In the genomic region with DNA sequence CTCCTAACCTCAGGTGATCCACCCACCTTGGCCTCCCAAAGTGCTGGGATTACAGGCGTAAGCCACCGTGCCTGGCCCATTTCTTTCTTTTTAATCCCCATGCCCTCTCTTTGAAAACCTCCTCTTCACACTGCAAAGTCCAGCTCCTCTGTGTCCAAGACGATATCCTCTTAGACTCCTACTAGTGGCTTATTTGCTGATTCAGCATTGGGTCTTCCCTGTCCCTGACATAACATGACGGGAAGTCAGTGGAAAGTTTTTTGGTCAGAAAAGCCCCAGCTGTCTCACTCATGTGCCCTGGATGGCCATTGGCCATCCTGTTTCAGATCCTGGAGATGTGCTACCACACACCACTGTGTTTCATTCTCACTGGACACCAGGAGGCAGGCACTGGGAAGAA, we compare ENCODE assay signal across 18 cellular contexts.
DNase-seq lines count a peak whose midpoint lies in the region; ATAC-seq, FAIRE-seq and TF ChIP-seq lines count a peak whose summit lies in the region.
"Had no signal": no experiment of that assay in that cellular context is flagged by ENCODE, and none has a peak within 500 bp of the region (broad histone marks: within the 10 kb centered on the region; RNA-seq: fewer than 3 reads in every experiment).

No MANE protein-coding gene starts in this region.

- H2AK5ac ChIP-seq in neuronal stem cell (ENCODE audit: low read depth, low read length), result peak overlapping the region; percentile 3

- no peak for FAIRE-seq in astrocyte (lab: Jason Lieb, UNC)
- FAIRE-seq in HepG2 (lab: Jason Lieb, UNC), result no peak
- FAIRE-seq in urothelium cell line (lab: Jason Lieb, UNC), result no peak
- FAIRE-seq: D721Med had no signal

- H3K9me3 Mint-ChIP-seq in HFFc6 (no peaks in the 10 kb centered on the region; the same call in 1 of the 2 replicates), astrocyte (ENCODE audit: unreplicated experiment) (peaks cover 3% of the 10 kb centered on the region)

- no peak overlapping the region for H2BK15ac ChIP-seq in neuronal stem cell (ENCODE audit: low read length)

- H3K4me1 Mint-ChIP-seq in HFFc6 (ENCODE audit: low read depth) (peaks cover 83% of the 10 kb centered on the region), astrocyte (ENCODE audit: low read depth, unreplicated experiment) (peaks cover 50% of the 10 kb centered on the region)

- H4K8ac ChIP-seq in neuronal stem cell (ENCODE audit: low read depth, low read length), result no peak overlapping the region

- H2BK120ac ChIP-seq in neuronal stem cell (ENCODE audit: low read depth, low read length), result peak overlapping the region; percentile 40

- no peak for TF ChIP-seq RAD21 in HepG2 (CRISPR knock-in tag; IDR thresholded peaks at IDR 0.05)

- intact Hi-C loops in HepG2 (cut with micrococcal nuclease; ENCODE audit: unreplicated experiment), result no loop called here

- WGBS in HepG2 (ENCODE audit: low lambda C conversion rate), result 66% methylated on average over 4 of the region's 4 CpGs
- WGBS in neuronal stem cell (ENCODE audit: extremely low coverage in 2 of 2, insufficient read length in 2 of 2, insufficient replicate concordance in 1 of 2), 2 donors, result no CpG with 5 or more reads among the region's 4 CpGs

- H3K9ac ChIP-seq in astrocyte (ENCODE audit: low read length), result no peak overlapping the region
- no peak overlapping the region for H3K9ac ChIP-seq in HepG2 (ENCODE audit: insufficient read depth, low read depth, low read length)
- no peak overlapping the region for H3K9ac ChIP-seq in neuronal stem cell (ENCODE audit: low read depth, low read length, poor library complexity)

- H3K9me3 ChIP-seq in astrocyte (ENCODE audit: insufficient read depth, low read depth, low read length) (no peaks in the 10 kb centered on the region), HepG2 (ENCODE audit: low read length) (no peaks in the 10 kb centered on the region), neuronal stem cell (replicated peaks in 1 of 2; ENCODE audit: control insufficient read depth in 2 of 2, insufficient read depth in 1 of 2, low read depth in 1 of 2, low read length in 2 of 2) (peaks cover 0 to 8% of the 10 kb centered on the region in 2 donors)

- H3K4me3 Mint-ChIP-seq in HFFc6 (no peak overlapping the region), astrocyte (ENCODE audit: unreplicated experiment) (no peak overlapping the region)

- H2AFZ ChIP-seq in astrocyte (ENCODE audit: low read depth, low read length) (no peak overlapping the region), HepG2 (ENCODE audit: low read length) (no peak overlapping the region), neuronal stem cell (ENCODE audit: low read length) (no peak overlapping the region)

- TF ChIP-seq CTCF in HFFc6 (IDR thresholded peaks at IDR 0.05), result no peak
- TF ChIP-seq CTCF in astrocyte (IDR thresholded peaks at IDR 0.05; ENCODE audit: insufficient read depth, low read depth, low read length), result no peak
- TF ChIP-seq CTCF in HepG2 (CRISPR knock-in tag; IDR thresholded peaks at IDR 0.05), result no peak

- no peak overlapping the region for H3K14ac ChIP-seq in neuronal stem cell (ENCODE audit: low read length)

- TF ChIP-seq POLR2A in HepG2 (IDR thresholded peaks at IDR 0.05; ENCODE audit: insufficient read depth in 1 of 2, low read depth in 2 of 2, low read length in 2 of 2), result no peak

- H4K91ac ChIP-seq in neuronal stem cell (ENCODE audit: low read depth, low read length, poor library complexity), result no peak overlapping the region

- H3K79me2 ChIP-seq in astrocyte (ENCODE audit: insufficient read depth, low read length) (peaks cover 7% of the 10 kb centered on the region), HepG2 (ENCODE audit: insufficient read depth, low read length) (no peaks in the 10 kb centered on the region)

- H3K27ac ChIP-seq in astrocyte (ENCODE audit: low read depth, low read length) (no peak overlapping the region), HepG2 (ENCODE audit: extremely low read length, insufficient read depth, low read length) (no peak overlapping the region), neuronal stem cell (replicated peaks; ENCODE audit: low read length) (no peak overlapping the region)

- ATAC-seq in HepG2 (no peak), HG03175 (IDR thresholded peaks at IDR 0.05; ENCODE audit: unreplicated experiment) (no peak), HG02759 (IDR thresholded peaks at IDR 0.05; ENCODE audit: unreplicated experiment) (no peak)

- no peaks in the 10 kb centered on the region; the same call in 1 of the 2 replicates for H3K36me3 Mint-ChIP-seq in HFFc6 (ENCODE audit: low read depth)
- H3K36me3 Mint-ChIP-seq in astrocyte (ENCODE audit: low read depth, unreplicated experiment), result no peaks in the 10 kb centered on the region

- H3K4me1 ChIP-seq in astrocyte (ENCODE audit: insufficient read depth, low read length) (peaks cover 46% of the 10 kb centered on the region), HepG2 (ENCODE audit: insufficient read depth, low read length) (peaks cover 19% of the 10 kb centered on the region), neuronal stem cell (ENCODE audit: control insufficient read depth in 2 of 2, insufficient read depth in 1 of 2, low read depth in 1 of 2, low read length in 2 of 2) (peaks cover 16 to 35% of the 10 kb centered on the region in 2 donors)

- no peaks in the 10 kb centered on the region for H4K20me1 ChIP-seq in astrocyte (ENCODE audit: insufficient read depth, low read length)
- no peaks in the 10 kb centered on the region for H4K20me1 ChIP-seq in HepG2 (ENCODE audit: insufficient read depth, low read length)

- H3K23ac ChIP-seq in neuronal stem cell (ENCODE audit: low read depth, low read length, poor library complexity), result no peak overlapping the region

- H3K18ac ChIP-seq in neuronal stem cell (ENCODE audit: low read length), result no peak overlapping the region

- no TSS peak for BruUV-seq in HepG2 (replicated peaks; lab: Mats Ljungman, UMichigan)

- CTCF ChIA-PET in HepG2 (lab: Yijun Ruan, JAX; ENCODE audit: low intra/inter-chr PET ratio, low total read pairs), result no interaction called here

- no peak overlapping the region for H2BK5ac ChIP-seq in neuronal stem cell (ENCODE audit: low read length)

- POLR2A ChIA-PET in HepG2 (lab: Yijun Ruan, JAX), result no interaction called here

- no peak overlapping the region for H3K4ac ChIP-seq in neuronal stem cell (ENCODE audit: low read length)

- TF ChIP-seq EP300 in HepG2 (IDR thresholded peaks at IDR 0.05; ENCODE audit: low read depth in 2 of 2, low read length in 2 of 2) (no peak), HepG2 (CRISPR knock-in tag; IDR thresholded peaks at IDR 0.05; ENCODE audit: borderline replicate concordance) (no peak)

- H2BK12ac ChIP-seq in neuronal stem cell (ENCODE audit: low read length), result no peak overlapping the region

- in situ Hi-C loops in HepG2 (cut with HindIII; ENCODE audit: extremely low pct_ligation_motif_present, low pct_unique_long_range_greater_than_20kb), result no loop called here

- H3K4me2 ChIP-seq in astrocyte (ENCODE audit: low read length) (no peak overlapping the region), HepG2 (ENCODE audit: low read depth, low read length) (no peak overlapping the region), neuronal stem cell (ENCODE audit: insufficient read depth, low read length, poor library complexity, severe bottlenecking) (no peak overlapping the region)

- H3K36me3 ChIP-seq in astrocyte (ENCODE audit: insufficient read depth, low read length), result no peaks in the 10 kb centered on the region
- no peaks in the 10 kb centered on the region for H3K36me3 ChIP-seq in HepG2 (replicated peaks in 1 of 2; ENCODE audit: control insufficient read depth in 1 of 2, insufficient read depth in 2 of 2, low read length in 2 of 2)
- H3K36me3 ChIP-seq in neuronal stem cell (replicated peaks in 1 of 2; ENCODE audit: control insufficient read depth in 2 of 2, insufficient read depth in 2 of 2, low read length in 2 of 2), result peaks cover 0 to 6% of the 10 kb centered on the region in 2 donors

- no peak overlapping the region for H3K4me3 ChIP-seq in astrocyte (ENCODE audit: insufficient read depth, low read depth, low read length)
- H3K4me3 ChIP-seq in HepG2 (replicated peaks in 1 of 3; ENCODE audit: insufficient read depth in 1 of 3, low read depth in 2 of 3, low read length in 3 of 3), result no peak overlapping the region
- H3K4me3 ChIP-seq in neuronal stem cell (ENCODE audit: low read length in 2 of 2), result no peak overlapping the region

- H3K79me1 ChIP-seq in neuronal stem cell (ENCODE audit: low read depth, low read length), result no peaks in the 10 kb centered on the region

- H3K27ac Mint-ChIP-seq in HFFc6 (peak overlapping the region; percentile 95), astrocyte (ENCODE audit: unreplicated experiment) (peak overlapping the region; percentile 99)

- H3K27me3 ChIP-seq in astrocyte (ENCODE audit: insufficient read depth, low read length) (no peaks in the 10 kb centered on the region), HepG2 (ENCODE audit: control insufficient read depth in 1 of 2, insufficient read depth in 2 of 2, low read length in 2 of 2) (peaks cover 2 to 22% of the 10 kb centered on the region in 2 experiments; a peak in 4 of 5 replicates), neuronal stem cell (ENCODE audit: control insufficient read depth in 3 of 3, insufficient read depth in 3 of 3, low read depth in 1 of 3, low read length in 3 of 3) (peaks cover 0 to 9% (median 3%) of the 10 kb centered on the region in 3 experiments)

- H3K27me3 Mint-ChIP-seq in HFFc6 (ENCODE audit: insufficient read depth) (peaks cover 6% of the 10 kb centered on the region), astrocyte (ENCODE audit: low read depth, unreplicated experiment) (no peaks in the 10 kb centered on the region)

- DNase-seq in HFFc6 (no peak), astrocyte (ENCODE audit: low read depth) (no peak), HepG2 (ENCODE audit: low spot score) (no peak), neuronal stem cell (ENCODE audit: low spot score) (no peak), GDM1 (lab: John Stamatoyannopoulos, UW) (no peak), urothelium cell line (ENCODE audit: low spot score) (no peak)
- DNase-seq: C1 segment of cervical spinal cord, H9, NCI-H1105, NCI-H1694, NCI-H510A, NCI-H774, OCI-M1, RPMI8226, SHP77 treated with DMSO at 0.1 percent for 48 hours had no signal

TF ChIP-seq in HepG2, 621 proteins besides CTCF, POLR2A, EP300 and RAD21 (continues in another document):
- no peak for TF ChIP-seq ONECUT2 (CRISPR knock-in tag; IDR thresholded peaks at IDR 0.05)
- TF ChIP-seq ZNF652 (CRISPR knock-in tag; IDR thresholded peaks at IDR 0.05; ENCODE audit: borderline replicate concordance, low read depth), result no peak
- TF ChIP-seq ZNF782 (CRISPR knock-in tag; IDR thresholded peaks at IDR 0.05; ENCODE audit: borderline replicate concordance), result no peak
- TF ChIP-seq NFE2L1 (CRISPR knock-in tag; IDR thresholded peaks at IDR 0.05; ENCODE audit: borderline replicate concordance), result no peak
- peak; percentile 97 for TF ChIP-seq MAFF (IDR thresholded peaks at IDR 0.05; ENCODE audit: low read depth, low read length)
- TF ChIP-seq MAFK (conservative IDR thresholded peaks at IDR 0.05 in 1 of 2, IDR thresholded peaks at IDR 0.05 in 1 of 2; ENCODE audit: low read length in 2 of 2), result peak; percentile 95 to 98
- no peak for TF ChIP-seq ZNF766 (CRISPR knock-in tag; IDR thresholded peaks at IDR 0.05; ENCODE audit: borderline replicate concordance)
- no peak for TF ChIP-seq ZFX (CRISPR knock-in tag; IDR thresholded peaks at IDR 0.05; ENCODE audit: low read depth)
- no peak for TF ChIP-seq PAF1 (CRISPR knock-in tag; IDR thresholded peaks at IDR 0.05)
- no peak for TF ChIP-seq SSRP1 (CRISPR knock-in tag; IDR thresholded peaks at IDR 0.05)
